Comparison of ENCODE assay signal across 22 cellular contexts in genomic region chr11:2688381-2689231, GRCh38. TPM values are rescaled to one million over a fixed set of nuclear protein-coding genes. Genes with fewer than 3 reads are reported as not detected.
DNase-seq lines count a peak whose midpoint lies in the region; ATAC-seq, FAIRE-seq and TF ChIP-seq lines count a peak whose summit lies in the region.
"Had no signal": no experiment of that assay in that cellular context is flagged by ENCODE, and none has a peak within 500 bp of the region (broad histone marks: within the 10 kb centered on the region; RNA-seq: fewer than 3 reads in every experiment).

No MANE protein-coding gene starts in this region.

- H3K4me1 Mint-ChIP-seq in activated T-cell treated with anti-CD3 and anti-CD28 coated beads, Interleukin-2, amount 50 U/mL, for 4 hours (ENCODE audit: low read depth) = no peaks in the 10 kb centered on the region

- peaks cover 100% of the 10 kb centered on the region for H3K79me2 ChIP-seq in HepG2 (ENCODE audit: insufficient read depth, low read length)

- H3K4me2 ChIP-seq in HepG2 (ENCODE audit: low read depth, low read length) = peak overlapping the region; percentile 78; the same call in 1 of the 2 replicates

- FAIRE-seq in HepG2 (lab: Jason Lieb, UNC) (no peak), GM19239 (lab: Jason Lieb, UNC) (no peak)
- FAIRE-seq: astrocyte, urothelium cell line had no signal

- H3K9me3 ChIP-seq in RWPE2 (ENCODE audit: severe bottlenecking) (no peaks in the 10 kb centered on the region), HepG2 (ENCODE audit: low read length) (no peaks in the 10 kb centered on the region), suprapubic skin (no peaks in the 10 kb centered on the region), SJCRH30 (replicated peaks) (no peaks in the 10 kb centered on the region)

- no peak overlapping the region for H3K4me3 ChIP-seq in RWPE2 (ENCODE audit: severe bottlenecking)
- H3K4me3 ChIP-seq in HepG2 (replicated peaks in 1 of 3; ENCODE audit: insufficient read depth in 1 of 3, low read depth in 2 of 3, low read length in 3 of 3) = peak overlapping the region in 1 of 3 experiments; percentile 1; a peak in 1 of 6 replicates
- no peak overlapping the region for H3K4me3 ChIP-seq in suprapubic skin
- H3K4me3 ChIP-seq in SJCRH30 = no peak overlapping the region
- H3K4me3 ChIP-seq: lung had no signal

- no peak for TF ChIP-seq RAD21 in HepG2 (CRISPR knock-in tag; IDR thresholded peaks at IDR 0.05)

- H3K27me3 Mint-ChIP-seq in activated T-cell treated with anti-CD3 and anti-CD28 coated beads, Interleukin-2, amount 50 U/mL, for 4 hours (ENCODE audit: low read depth) = no peaks in the 10 kb centered on the region

- intact Hi-C loops in HepG2 (cut with micrococcal nuclease; ENCODE audit: unreplicated experiment) = no loop called here

- H4K20me1 ChIP-seq in HepG2 (ENCODE audit: insufficient read depth, low read length) = peaks cover 100% of the 10 kb centered on the region

- CTCF ChIA-PET in HepG2 (lab: Yijun Ruan, JAX; ENCODE audit: low intra/inter-chr PET ratio, low total read pairs) = no interaction called here

- no peaks in the 10 kb centered on the region for H3K9me3 Mint-ChIP-seq in activated T-cell treated with anti-CD3 and anti-CD28 coated beads, Interleukin-2, amount 50 U/mL, for 4 hours
- H3K9me3 Mint-ChIP-seq: activated T-cell treated with anti-CD3 and anti-CD28 coated beads, Interleukin-2, amount 50 U/mL, for 72 hours; H9; T-helper 2 cell treated with Interferon-gamma antibody and Interleukin-4, amounts not matched to agents 5 μg/mL and 100 μg/mL, for 36 hours had no signal

- H3K27ac ChIP-seq in RWPE2 (ENCODE audit: poor library complexity, severe bottlenecking) (no peak overlapping the region), HepG2 (ENCODE audit: extremely low read length, insufficient read depth, low read length) (peak overlapping the region; percentile 45), suprapubic skin (no peak overlapping the region), SJCRH30 (no peak overlapping the region)

- BruUV-seq in HepG2 (replicated peaks; lab: Mats Ljungman, UMichigan) = no TSS peak

- TF ChIP-seq CTCF in RWPE2 (IDR thresholded peaks at IDR 0.05; ENCODE audit: poor library complexity, severe bottlenecking) = no peak
- TF ChIP-seq CTCF in HepG2 (CRISPR knock-in tag; IDR thresholded peaks at IDR 0.05) = no peak
- TF ChIP-seq CTCF in suprapubic skin (IDR thresholded peaks at IDR 0.05) = no peak

- no peak overlapping the region for H2AFZ ChIP-seq in HepG2 (ENCODE audit: low read length)

- 77% methylated on average over 6 of the region's 6 CpGs for WGBS in HepG2 (ENCODE audit: low lambda C conversion rate)
- WGBS in suprapubic skin = 80% methylated on average over 6 of the region's 6 CpGs

- in situ Hi-C loops in HepG2 (cut with HindIII; ENCODE audit: extremely low pct_ligation_motif_present, low pct_unique_long_range_greater_than_20kb) = no loop called here

- H3K36me3 Mint-ChIP-seq in activated T-cell treated with anti-CD3 and anti-CD28 coated beads, Interleukin-2, amount 50 U/mL, for 4 hours (ENCODE audit: insufficient read depth) = peaks cover 10% of the 10 kb centered on the region

- TF ChIP-seq EP300 in HepG2 (IDR thresholded peaks at IDR 0.05; ENCODE audit: low read depth in 2 of 2, low read length in 2 of 2) (no peak), HepG2 (CRISPR knock-in tag; IDR thresholded peaks at IDR 0.05; ENCODE audit: borderline replicate concordance) (no peak), suprapubic skin (IDR thresholded peaks at IDR 0.05) (no peak)

- peak; percentile 15 for DNase-seq in activated T-cell treated with anti-CD3 and anti-CD28 coated beads, Interleukin-2, amount 50 U/mL, for 1 hour
- no peak for DNase-seq in activated T-cell treated with anti-CD3 and anti-CD28 coated beads, Interleukin-2, amount 50 U/mL, for 4 hours
- DNase-seq in RWPE2 (ENCODE audit: low spot score) (peak; percentile 40), HepG2 (ENCODE audit: low spot score) (no peak), suprapubic skin (ENCODE audit: low spot score in 2 of 2) (peak; percentile 54 to 63), GM19239 (ENCODE audit: insufficient read length, low spot score) (no peak), GOT3 (lab: John Stamatoyannopoulos, UW) (no peak), SJCRH30 (no peak)
- DNase-seq: activated naive CD4-positive, alpha-beta T cell treated with anti-CD3 and anti-CD28 coated beads, Interleukin-2, amount 50 U/mL, for 16 hours; activated T-cell treated with anti-CD3 and anti-CD28 coated beads, Interleukin-2, amount 50 U/mL, for 72 hours; cerebellar nuclear complex; EL; erythroblast; foreskin fibroblast; NCI-H2171; NCI-H524 treated with DMSO at 0.1 percent for 48 hours had no signal

- H3K4me3 Mint-ChIP-seq in activated T-cell treated with anti-CD3 and anti-CD28 coated beads, Interleukin-2, amount 50 U/mL, for 4 hours = no peak overlapping the region
- H3K4me3 Mint-ChIP-seq: activated T-cell treated with anti-CD3 and anti-CD28 coated beads, Interleukin-2, amount 50 U/mL, for 72 hours; H9; T-helper 2 cell treated with Interferon-gamma antibody and Interleukin-4, amounts not matched to agents 5 μg/mL and 100 μg/mL, for 36 hours had no signal

- no peak; a peak in 1 of 4 replicates for TF ChIP-seq POLR2A in HepG2 (IDR thresholded peaks at IDR 0.05; ENCODE audit: insufficient read depth in 1 of 2, low read depth in 2 of 2, low read length in 2 of 2)
- TF ChIP-seq POLR2A in suprapubic skin (IDR thresholded peaks at IDR 0.05) = no peak

- H3K9ac ChIP-seq in HepG2 (ENCODE audit: insufficient read depth, low read depth, low read length) = no peak overlapping the region

- POLR2A ChIA-PET in HepG2 (lab: Yijun Ruan, JAX) = interaction anchor here (1.2 to 10.8 kb wide), 4 partner anchors 11 to 214 kb away, joined by 3 to 201 read pairs (median 10); partner anchors contain the start of gene KCNQ1OT1

- H3K27me3 ChIP-seq in RWPE2 (ENCODE audit: insufficient read depth, poor library complexity, severe bottlenecking) (no peaks in the 10 kb centered on the region), HepG2 (ENCODE audit: control insufficient read depth in 1 of 2, insufficient read depth in 2 of 2, low read length in 2 of 2) (no peaks in the 10 kb centered on the region), suprapubic skin (no peaks in the 10 kb centered on the region), SJCRH30 (no peaks in the 10 kb centered on the region)

- H3K4me1 ChIP-seq in RWPE2 (ENCODE audit: insufficient read depth, poor library complexity, severe bottlenecking) (no peaks in the 10 kb centered on the region), HepG2 (ENCODE audit: insufficient read depth, low read length) (peaks cover 100% of the 10 kb centered on the region), suprapubic skin (peaks cover 15% of the 10 kb centered on the region), SJCRH30 (peaks cover 21% of the 10 kb centered on the region)

- H3K36me3 ChIP-seq in RWPE2 (ENCODE audit: low read depth) (no peaks in the 10 kb centered on the region), HepG2 (replicated peaks in 1 of 2; ENCODE audit: control insufficient read depth in 1 of 2, insufficient read depth in 2 of 2, low read length in 2 of 2) (peaks cover 54 to 96% of the 10 kb centered on the region in 2 experiments), suprapubic skin (peaks cover 3% of the 10 kb centered on the region), SJCRH30 (peaks cover 93% of the 10 kb centered on the region)

- ATAC-seq in activated T-cell treated with anti-CD3 and anti-CD28 coated beads, Interleukin-2, amount 50 U/mL, for 4 hours = no peak
- no peak for ATAC-seq in RWPE2 (ENCODE audit: low read depth)
- peak; percentile 2 for ATAC-seq in HepG2
- ATAC-seq: activated T-cell treated with anti-CD3 and anti-CD28 coated beads, Interleukin-2, amount 50 U/mL, for 72 hours; SK-N-SH treated with all-trans-retinoic acid at 6 μM for 48 hours had no signal

TF ChIP-seq in HepG2, 621 proteins besides CTCF, POLR2A, EP300 and RAD21 (continues in another document):
- peak; percentile 14; the same call in 1 of the 2 replicates for TF ChIP-seq RBFOX2 (IDR thresholded peaks at IDR 0.05; ENCODE audit: low read depth, low read length)

RNA-seq across cellular contexts. Expression of gene KCNQ1OT1, which starts 11.2 kb away (rescaled TPM):
- under 1 TPM; 0.18 to 0.20 (median 0.19) TPM for total RNA-seq in activated T-cell treated with anti-CD3 and anti-CD28 coated beads, Interleukin-2, amount 50 U/mL, for 4 hours
- total RNA-seq in HepG2 (2016; rRNA removed; fragmentation: Illumina TruSeq; extraction: Trizol) (2.5 and 18.9 TPM in 2 replicates), suprapubic skin (1 to 10 TPM; 2.5 to 4.5 (median 3.1) TPM)
- total RNA-seq in HepG2 (2016; cell fraction: cytosol; rRNA removed; fragmentation: Illumina TruSeq; extraction: Trizol; ENCODE audit: low read depth) = 0.30 and 0.35 TPM in 2 replicates
- 2.0 and 16.5 TPM in 2 replicates for total RNA-seq in HepG2 (2016; cell fraction: insoluble cytoplasmic fraction; rRNA removed; fragmentation: Illumina TruSeq; extraction: Trizol)
- total RNA-seq in HepG2 (2016; cell fraction: membrane; rRNA removed; fragmentation: Illumina TruSeq; extraction: Trizol) = 0.90 and 1.1 TPM in 2 replicates
- total RNA-seq in HepG2 (2016; cell fraction: nucleus; rRNA removed; fragmentation: Illumina TruSeq; extraction: Trizol) = 66.8 and 83.4 TPM in 2 replicates
- polyA plus RNA-seq in HepG2 (2011; rRNA removed) = 1.3 TPM in 2 replicates
- polyA plus RNA-seq in HepG2 (2011; cell fraction: cytosol; rRNA removed) = 0.05 TPM in 2 replicates
- 11.8 and 14.7 TPM in 2 replicates for polyA plus RNA-seq in HepG2 (2011; cell fraction: nucleus; rRNA removed)
- 1.9 and 2.0 TPM in 2 replicates for polyA plus RNA-seq in HepG2 (2012)
- 0.01 and 0.02 TPM in 2 replicates for polyA plus RNA-seq in HepG2 (2016; cell fraction: cytosol; fragmentation: Illumina TruSeq; extraction: Trizol; ENCODE audit: low read depth)
- 0.15 and 0.17 TPM in 2 replicates for polyA plus RNA-seq in HepG2 (2016; cell fraction: insoluble cytoplasmic fraction; fragmentation: Illumina TruSeq; extraction: Trizol; ENCODE audit: low read depth)
- 0.03 and 0.06 TPM in 2 replicates for polyA plus RNA-seq in HepG2 (2016; cell fraction: membrane; fragmentation: Illumina TruSeq; extraction: Trizol; ENCODE audit: low read depth)
- 8.4 and 10.5 TPM in 2 replicates for polyA plus RNA-seq in HepG2 (2016; cell fraction: nucleus; fragmentation: Illumina TruSeq; extraction: Trizol; ENCODE audit: insufficient read depth, low read depth)
- 0.05 and 36.1 TPM in 2 replicates for polyA minus RNA-seq in HepG2 (2011; rRNA and poly(A)+ RNA removed; ENCODE audit: low replicate concordance)
- 0.79 and 0.97 TPM in 2 replicates for polyA minus RNA-seq in HepG2 (2011; cell fraction: cytosol; rRNA and poly(A)+ RNA removed)
- 112 and 125 TPM in 2 replicates for polyA minus RNA-seq in HepG2 (2011; cell fraction: nucleus; rRNA and poly(A)+ RNA removed)
- total RNA-seq in SJCRH30 (2014; rRNA removed; shearing (Covaris generic)) = 8.5 and 12.3 TPM in 2 replicates

Comparison
In these comparisons a context has a peak if more than half of its experiments do, and no peak if none do; other contexts are left out.
1. DNase-seq: peak in activated T-cell treated with anti-CD3 and anti-CD28 coated beads, Interleukin-2, amount 50 U/mL, for 1 hour (single experiment), RWPE2 (single experiment) and suprapubic skin (2 of 2); none in activated T-cell treated with anti-CD3 and anti-CD28 coated beads, Interleukin-2, amount 50 U/mL, for 4 hours (single experiment), HepG2 (single experiment), GM19239 (single experiment), GOT3 (single experiment) and SJCRH30 (0 of 2).